Comparison of ENCODE assay signal across 8 cellular contexts in genomic region chr2:218291318-218291933, GRCh38. TPM values are rescaled to one million over a fixed set of nuclear protein-coding genes. Genes with fewer than 3 reads are reported as not detected.
A peak's percentile ranks its signal among the peaks of the same experiment; 100 is the strongest.
DNase-seq lines count a peak whose midpoint lies in the region; ATAC-seq and TF ChIP-seq lines count a peak whose summit lies in the region.

No MANE protein-coding gene starts in this region.

- peaks cover 70% of the 10 kb centered on the region for H3K4me1 Mint-ChIP-seq in activated CD8-positive, alpha-beta memory T cell treated with anti-CD3 and anti-CD28 coated beads, Interleukin-2, amount 10 ng/mL, durations not matched to agents 7 days and 5 days

- H3K27me3 ChIP-seq in stomach, result no peaks in the 10 kb centered on the region

- H3K4me3 ChIP-seq in iPS-18c (ENCODE audit: insufficient read depth, low read depth, low read length) (peak overlapping the region; percentile 83), stomach (peak overlapping the region; percentile 64 to 95 (median 82))

- H3K27ac Mint-ChIP-seq in activated CD8-positive, alpha-beta memory T cell treated with anti-CD3 and anti-CD28 coated beads, Interleukin-2, amount 10 ng/mL, durations not matched to agents 7 days and 5 days, result peak overlapping the region; percentile 91

- TF ChIP-seq EP300 in stomach (IDR thresholded peaks at IDR 0.05), result no peak

- CTCF ChIA-PET in activated CD8-positive, alpha-beta memory T cell treated with anti-CD3 and anti-CD28 coated beads, Interleukin-2, amount 10 ng/mL, durations not matched to agents 7 days and 5 days (lab: Charles Lee), result interaction anchor here (1.0 to 15.3 kb wide), 12 partner anchors 9 to 556 kb away, joined by 3 to 243 read pairs (median 6); partner anchors contain the start of genes AAMP, CATIP and PNKD

- H3K9me3 Mint-ChIP-seq in activated CD8-positive, alpha-beta memory T cell treated with anti-CD3 and anti-CD28 coated beads, Interleukin-2, amount 10 ng/mL, durations not matched to agents 7 days and 5 days (ENCODE audit: low read depth), result no peaks in the 10 kb centered on the region

- no peak for TF ChIP-seq CTCF in stomach (IDR thresholded peaks at IDR 0.05)

- peaks cover 2% of the 10 kb centered on the region for H3K36me3 Mint-ChIP-seq in activated CD8-positive, alpha-beta memory T cell treated with anti-CD3 and anti-CD28 coated beads, Interleukin-2, amount 10 ng/mL, durations not matched to agents 7 days and 5 days

- H3K27ac ChIP-seq in stomach, result peak overlapping the region; percentile 97 to 100 (median 99)

- peaks cover 62 to 89% (median 80%) of the 10 kb centered on the region in 4 donors for H3K4me1 ChIP-seq in stomach

- H3K9me3 ChIP-seq in iPS-18c (ENCODE audit: control insufficient read depth, insufficient read depth, low read length) (no peaks in the 10 kb centered on the region), stomach (no peaks in the 10 kb centered on the region)

- intact Hi-C loops in stomach (cut with DNase I; ENCODE audit: low total_unique reads), result no loop called here

- no peaks in the 10 kb centered on the region for H3K27me3 Mint-ChIP-seq in activated CD8-positive, alpha-beta memory T cell treated with anti-CD3 and anti-CD28 coated beads, Interleukin-2, amount 10 ng/mL, durations not matched to agents 7 days and 5 days

- H3K4me3 Mint-ChIP-seq in activated CD8-positive, alpha-beta memory T cell treated with anti-CD3 and anti-CD28 coated beads, Interleukin-2, amount 10 ng/mL, durations not matched to agents 7 days and 5 days, result peak overlapping the region; percentile 86

- no peak for ATAC-seq in activated CD8-positive, alpha-beta memory T cell treated with anti-CD3 and anti-CD28 coated beads, Interleukin-2, amount 10 ng/mL, durations not matched to agents 7 days and 5 days
- ATAC-seq in GM18511 (IDR thresholded peaks at IDR 0.05; ENCODE audit: unreplicated experiment) (no peak), HG03108 (IDR thresholded peaks at IDR 0.05; ENCODE audit: unreplicated experiment) (no peak)

- no peak for TF ChIP-seq POLR2A in stomach (IDR thresholded peaks at IDR 0.05)

- DNase-seq in activated CD8-positive, alpha-beta memory T cell treated with anti-CD3 and anti-CD28 coated beads, Interleukin-2, amount 10 ng/mL, durations not matched to agents 7 days and 5 days, result no peak
- no peak for DNase-seq in activated CD8-positive, alpha-beta memory T cell treated with anti-CD3 and anti-CD28 coated beads, Interleukin-2, amount 50 U/mL, for 4 hours
- peak; percentile 4 for DNase-seq in amniotic stem cell (lab: John Stamatoyannopoulos, UW)
- DNase-seq in stomach, result peak; percentile 48
- no peak for DNase-seq in DMS79 treated with DMSO at 0.1 percent for 48 hours (lab: John Stamatoyannopoulos, UW)

- 14 to 23% (median 17%) methylated on average over 7 to 8 of the region's 8 CpGs for WGBS in stomach, 5 donors

- H3K36me3 ChIP-seq in stomach, result no peaks in the 10 kb centered on the region

RNA-seq across cellular contexts. Expression of gene TMBIM1, which starts 0.9 kb away (rescaled TPM):
- 10 to 100 TPM; 51.5 to 72.4 TPM for total RNA-seq in activated CD8-positive, alpha-beta memory T cell treated with anti-CD3 and anti-CD28 coated beads, Interleukin-2, amount 10 ng/mL, durations not matched to agents 7 days and 5 days
- total RNA-seq in stomach, result 100 to 1,000 TPM; 103 to 318 (median 223) TPM
- polyA plus RNA-seq in stomach, result 100 to 1,000 TPM in 1 of 3 donors, 10 to 100 TPM in 2; 94.6 to 119 (median 97.9) TPM

RNA-seq across cellular contexts. Expression of gene PNKD, which starts 21.1 kb away (rescaled TPM):
- total RNA-seq in activated CD8-positive, alpha-beta memory T cell treated with anti-CD3 and anti-CD28 coated beads, Interleukin-2, amount 10 ng/mL, durations not matched to agents 7 days and 5 days, result 10 to 100 TPM; 37.6 to 40.7 TPM
- 100 to 1,000 TPM in 2 of 5 donors, 10 to 100 TPM in 3; 35.1 to 121 (median 76.9) TPM for total RNA-seq in stomach
- 100 to 1,000 TPM; 114 to 116 (median 114) TPM for polyA plus RNA-seq in stomach

RNA-seq across cellular contexts. Expression of gene AAMP, which starts 21.5 kb away (rescaled TPM):
- total RNA-seq in activated CD8-positive, alpha-beta memory T cell treated with anti-CD3 and anti-CD28 coated beads, Interleukin-2, amount 10 ng/mL, durations not matched to agents 7 days and 5 days, result 10 to 100 TPM; 49.5 to 61.4 TPM
- 100 to 1,000 TPM in 4 of 5 donors, 10 to 100 TPM in 1; 82.6 to 218 (median 173) TPM for total RNA-seq in stomach
- 100 to 1,000 TPM in 1 of 3 donors, 10 to 100 TPM in 2; 85.9 to 183 (median 88.9) TPM for polyA plus RNA-seq in stomach

RNA-seq across cellular contexts. Expression of gene GPBAR1, which starts 30.6 kb away (rescaled TPM):
- under 1 TPM; 0.73 to 0.82 TPM for total RNA-seq in activated CD8-positive, alpha-beta memory T cell treated with anti-CD3 and anti-CD28 coated beads, Interleukin-2, amount 10 ng/mL, durations not matched to agents 7 days and 5 days
- 1 to 10 TPM in 3 of 5 donors, under 1 TPM in 2; 0.45 to 4.8 (median 1.1) TPM for total RNA-seq in stomach
- polyA plus RNA-seq in stomach, result 1 to 10 TPM; 1.8 to 2.7 (median 2.6) TPM

Comparison
In these comparisons a context has a peak if more than half of its experiments do, and no peak if none do; other contexts are left out.
1. DNase-seq: peak in amniotic stem cell (single experiment) and stomach (single experiment); none in activated CD8-positive, alpha-beta memory T cell treated with anti-CD3 and anti-CD28 coated beads, Interleukin-2, amount 10 ng/mL, durations not matched to agents 7 days and 5 days (single experiment), activated CD8-positive, alpha-beta memory T cell treated with anti-CD3 and anti-CD28 coated beads, Interleukin-2, amount 50 U/mL, for 4 hours (single experiment) and DMS79 treated with DMSO at 0.1 percent for 48 hours (single experiment).